In genomic region chr21:38289697-38290096, GRCh38 we compare ENCODE assay signal across 10 cellular contexts. TPM values are rescaled to one million over a fixed set of nuclear protein-coding genes. Genes with fewer than 3 reads are reported as not detected.
DNase-seq lines count a peak whose midpoint lies in the region; ATAC-seq and TF ChIP-seq lines count a peak whose summit lies in the region.
"Had no signal": no experiment of that assay in that cellular context is flagged by ENCODE, and none has a peak within 500 bp of the region (broad histone marks: within the 10 kb centered on the region; RNA-seq: fewer than 3 reads in every experiment).

No MANE protein-coding gene starts in this region.

- no peaks in the 10 kb centered on the region for H3F3A ChIP-seq in PC-3 (ENCODE audit: low read length, unreplicated experiment)

- H3K4me3 ChIP-seq in PC-3 (ENCODE audit: low read length) = no peak overlapping the region
- H3K4me3 ChIP-seq: right lobe of liver had no signal

- no peaks in the 10 kb centered on the region for H3K27me3 Mint-ChIP-seq in osteocyte (ENCODE audit: unreplicated experiment)

- no peaks in the 10 kb centered on the region for H3K9me3 Mint-ChIP-seq in osteocyte (ENCODE audit: unreplicated experiment)

- no peaks in the 10 kb centered on the region for H3K9me3 ChIP-seq in PC-3 (ENCODE audit: low read length)
- H3K9me3 ChIP-seq: right lobe of liver had no signal

- DNase-seq in EL = peak; percentile 98
- DNase-seq in PC-3 = peak; percentile 91
- DNase-seq in osteocyte (ENCODE audit: extremely low spot score, unreplicated experiment) = peak; percentile 90
- DNase-seq in NCI-H1417 (lab: John Stamatoyannopoulos, UW) = no peak
- DNase-seq in superior temporal gyrus (ENCODE audit: extremely low spot score) = no peak
- DNase-seq: NCI-H345, right lobe of liver had no signal

- H3K9ac ChIP-seq in PC-3 (ENCODE audit: low read length) = peak overlapping the region; percentile 29; the same call in 1 of the 2 replicates

- intact Hi-C loops in PC-3 (cut with micrococcal nuclease) = no loop called here

- H3K9me2 ChIP-seq in PC-3 (replicated peaks; ENCODE audit: low read length) = no peaks in the 10 kb centered on the region

- H3K36me3 ChIP-seq in PC-3 (ENCODE audit: low read depth, low read length) = no peaks in the 10 kb centered on the region
- H3K36me3 ChIP-seq: right lobe of liver had no signal

- H3K4me2 ChIP-seq in PC-3 (ENCODE audit: low read length) = peak overlapping the region; percentile 31

- H3K36me3 Mint-ChIP-seq in osteocyte (ENCODE audit: unreplicated experiment) = peaks cover 1% of the 10 kb centered on the region

- peak overlapping the region; percentile 39; the same call in 1 of the 2 replicates for H2AFZ ChIP-seq in PC-3 (ENCODE audit: low read length)

- POLR2A ChIA-PET in PC-3 (lab: Charles Lee; ENCODE audit: unreplicated experiment) = no interaction called here

- H4K20me1 ChIP-seq in PC-3 (ENCODE audit: low read length) = no peaks in the 10 kb centered on the region

- H3K4me1 Mint-ChIP-seq in osteocyte (ENCODE audit: unreplicated experiment) = peaks cover 87% of the 10 kb centered on the region

- BruUV-seq in PC-3 (replicated peaks; lab: Mats Ljungman, UMichigan) = no TSS peak

- ATAC-seq in PC-3 (peak; percentile 83), esophagus mucosa (peak; percentile 78), HG03457 (IDR thresholded peaks at IDR 0.05; ENCODE audit: unreplicated experiment) (no peak), GM18517 (IDR thresholded peaks at IDR 0.05; ENCODE audit: unreplicated experiment) (no peak)

- no peaks in the 10 kb centered on the region for H3K27me3 ChIP-seq in PC-3 (ENCODE audit: low read length)
- H3K27me3 ChIP-seq: right lobe of liver had no signal

- H3K4me3 Mint-ChIP-seq in osteocyte (ENCODE audit: unreplicated experiment) = peak overlapping the region; percentile 54

- H3K27ac ChIP-seq in PC-3 (ENCODE audit: low read length) = peak overlapping the region; percentile 51

- H3K79me2 ChIP-seq in PC-3 (ENCODE audit: low read length) = no peaks in the 10 kb centered on the region

- TF ChIP-seq CTCF in PC-3 (conservative IDR thresholded peaks at IDR 0.05; ENCODE audit: low read depth, low read length) (no peak), osteocyte (IDR thresholded peaks at IDR 0.05) (no peak)

- H3K27ac Mint-ChIP-seq in osteocyte (ENCODE audit: unreplicated experiment) = peak overlapping the region; percentile 95

- peaks cover 29% of the 10 kb centered on the region for H3K4me1 ChIP-seq in PC-3 (ENCODE audit: insufficient read depth, low read length)

- CTCF ChIA-PET in PC-3 (lab: Charles Lee) = no interaction called here

RNA-seq across cellular contexts. Expression of gene KCNJ15, which starts 32.9 kb away (rescaled TPM):
- total RNA-seq in PC-3 (2014; rRNA removed) = 0.26 TPM in 1 of 2 replicates, not detected in the other
- 15.5 TPM for total RNA-seq in esophagus mucosa
- total RNA-seq in osteocyte = 0.34 and 0.51 TPM in 2 replicates

Comparison
In these comparisons a context has a peak if more than half of its experiments do, and no peak if none do; other contexts are left out.
1. DNase-seq: peak in EL (single experiment), PC-3 (single experiment) and osteocyte (single experiment); none in NCI-H1417 (0 of 3) and superior temporal gyrus (single experiment).
2. ATAC-seq: peak in PC-3 (single experiment) and esophagus mucosa (single experiment); none in HG03457 (single experiment) and GM18517 (single experiment).
3. RNA of gene KCNJ15, which starts 32.9 kb away (total RNA-seq): 15.5 TPM in esophagus mucosa (single experiment); 0.34 to 0.51 TPM in osteocyte and 0.26 TPM in PC-3; every median in the first group is over 10 times any median in the second.